In the genomic region with DNA sequence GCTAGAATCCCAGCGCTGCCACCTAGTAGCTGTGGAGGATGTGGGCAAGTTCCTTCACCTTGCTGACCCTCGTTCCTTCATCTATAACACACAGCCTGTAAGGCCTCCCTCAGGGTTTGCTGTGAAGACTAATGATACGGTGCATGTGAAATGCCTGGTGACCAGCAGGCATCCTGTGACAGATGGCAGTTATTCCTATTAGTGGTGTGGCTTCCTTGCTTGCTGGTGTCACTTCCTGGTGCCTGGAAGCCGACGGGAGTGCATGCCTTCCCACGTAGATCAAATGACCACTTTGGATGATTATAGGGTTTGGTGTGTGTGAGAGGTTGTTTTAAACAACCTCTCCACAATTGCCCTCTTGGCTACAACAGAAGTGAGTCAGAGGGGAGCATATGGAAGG, we compare ENCODE assay signal across 1 cellular context.
TF ChIP-seq lines count a peak whose summit lies in the region.

No MANE protein-coding gene starts in this region.

TF ChIP-seq in HEK293, 187 proteins besides CTCF, POLR2A, EP300 and RAD21 (continued from another document):
- TF ChIP-seq, protein P1, sequence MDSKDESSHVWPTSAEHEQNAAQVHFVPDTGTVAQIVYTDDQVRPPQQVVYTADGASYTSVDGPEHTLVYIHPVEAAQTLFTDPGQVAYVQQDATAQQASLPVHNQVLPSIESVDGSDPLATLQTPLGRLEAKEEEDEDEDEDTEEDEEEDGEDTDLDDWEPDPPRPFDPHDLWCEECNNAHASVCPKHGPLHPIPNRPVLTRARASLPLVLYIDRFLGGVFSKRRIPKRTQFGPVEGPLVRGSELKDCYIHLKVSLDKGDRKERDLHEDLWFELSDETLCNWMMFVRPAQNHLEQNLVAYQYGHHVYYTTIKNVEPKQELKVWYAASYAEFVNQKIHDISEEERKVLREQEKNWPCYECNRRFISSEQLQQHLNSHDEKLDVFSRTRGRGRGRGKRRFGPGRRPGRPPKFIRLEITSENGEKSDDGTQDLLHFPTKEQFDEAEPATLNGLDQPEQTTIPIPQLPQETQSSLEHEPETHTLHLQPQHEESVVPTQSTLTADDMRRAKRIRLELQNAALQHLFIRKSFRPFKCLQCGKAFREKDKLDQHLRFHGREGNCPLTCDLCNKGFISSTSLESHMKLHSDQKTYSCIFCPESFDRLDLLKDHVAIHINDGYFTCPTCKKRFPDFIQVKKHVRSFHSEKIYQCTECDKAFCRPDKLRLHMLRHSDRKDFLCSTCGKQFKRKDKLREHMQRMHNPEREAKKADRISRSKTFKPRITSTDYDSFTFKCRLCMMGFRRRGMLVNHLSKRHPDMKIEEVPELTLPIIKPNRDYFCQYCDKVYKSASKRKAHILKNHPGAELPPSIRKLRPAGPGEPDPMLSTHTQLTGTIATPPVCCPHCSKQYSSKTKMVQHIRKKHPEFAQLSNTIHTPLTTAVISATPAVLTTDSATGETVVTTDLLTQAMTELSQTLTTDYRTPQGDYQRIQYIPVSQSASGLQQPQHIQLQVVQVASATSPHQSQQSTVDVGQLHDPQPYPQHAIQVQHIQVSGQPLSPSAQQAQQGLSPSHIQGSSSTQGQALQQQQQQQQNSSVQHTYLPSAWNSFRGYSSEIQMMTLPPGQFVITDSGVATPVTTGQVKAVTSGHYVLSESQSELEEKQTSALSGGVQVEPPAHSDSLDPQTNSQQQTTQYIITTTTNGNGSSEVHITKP (tag by site-specific recombination; IDR thresholded peaks at IDR 0.05) = no peak
